In genomic region chr11:69040051-69040450, GRCh38 we compare ENCODE assay signal across 24 cellular contexts. TPM values are rescaled to one million over a fixed set of nuclear protein-coding genes. Genes with fewer than 3 reads are reported as not detected.
"Had no signal": no experiment of that assay in that cellular context is flagged by ENCODE, and none has a peak within 500 bp of the region (broad histone marks: within the 10 kb centered on the region; RNA-seq: fewer than 3 reads in every experiment).

No MANE protein-coding gene starts in this region.

- ATAC-seq: lower lobe of right lung had no signal

- H3K27ac Mint-ChIP-seq: activated naive CD4-positive, alpha-beta T cell treated with anti-CD3 and anti-CD28 coated beads, Interleukin-2, amount 50 U/mL, for 24 hours; endodermal cell; nephron progenitor cell; T-helper 2 cell treated with Interferon-gamma antibody and Interleukin-4, amounts not matched to agents 5 μg/mL and 100 μg/mL, for 36 hours; type B pancreatic cell had no signal

- FAIRE-seq: islet of Langerhans, TTC549 had no signal

- DNase-seq: activated CD4-positive, alpha-beta T cell treated with anti-CD3 and anti-CD28 coated beads, Interleukin-2, amount 50 U/mL, for 4 hours; activated gamma-delta T cell; endodermal cell; foreskin melanocyte; glutamatergic neuron; hippocampal formation; lower lobe of right lung; midbrain; nephron progenitor cell; stomach had no signal

- H3K27me3 Mint-ChIP-seq: activated naive CD4-positive, alpha-beta T cell treated with anti-CD3 and anti-CD28 coated beads, Interleukin-2, amount 50 U/mL, for 24 hours had no signal

- H3K4me3 Mint-ChIP-seq: activated naive CD4-positive, alpha-beta T cell treated with anti-CD3 and anti-CD28 coated beads, Interleukin-2, amount 50 U/mL, for 24 hours; endodermal cell; nephron progenitor cell; T-helper 2 cell treated with Interferon-gamma antibody and Interleukin-4, amounts not matched to agents 5 μg/mL and 100 μg/mL, for 36 hours; type B pancreatic cell had no signal

- H3K4me3 ChIP-seq: lower lobe of right lung, prostate gland, right atrium auricular region, stomach had no signal

- H3K9me3 ChIP-seq: lower lobe of right lung, prostate gland, right atrium auricular region, stomach had no signal

- H3K4me1 Mint-ChIP-seq: activated naive CD4-positive, alpha-beta T cell treated with anti-CD3 and anti-CD28 coated beads, Interleukin-2, amount 50 U/mL, for 24 hours had no signal

- H3K9me3 Mint-ChIP-seq: activated naive CD4-positive, alpha-beta T cell treated with anti-CD3 and anti-CD28 coated beads, Interleukin-2, amount 50 U/mL, for 24 hours; endodermal cell; T-helper 2 cell treated with Interferon-gamma antibody and Interleukin-4, amounts not matched to agents 5 μg/mL and 100 μg/mL, for 36 hours; type B pancreatic cell had no signal

- H3K27ac ChIP-seq: epithelial cell of prostate, lower lobe of right lung, prostate gland, right atrium auricular region, stomach had no signal

- H3K36me3 Mint-ChIP-seq: activated naive CD4-positive, alpha-beta T cell treated with anti-CD3 and anti-CD28 coated beads, Interleukin-2, amount 50 U/mL, for 24 hours; type B pancreatic cell had no signal

- H3K4me1 ChIP-seq: prostate gland had no signal

- H3K36me3 ChIP-seq: lower lobe of right lung, prostate gland, right atrium auricular region, stomach had no signal

- H3K27me3 ChIP-seq: right atrium auricular region had no signal

RNA-seq across cellular contexts. Expression of gene MRGPRF, which starts 27.0 kb away (rescaled TPM):
- total RNA-seq: activated CD8-positive, alpha-beta memory T cell treated with anti-CD3 and anti-CD28 coated beads for 36 hours had no signal

RNA-seq across cellular contexts. Expression of gene MRGPRD, which starts 59.3 kb away (rescaled TPM):
- total RNA-seq: activated CD8-positive, alpha-beta memory T cell treated with anti-CD3 and anti-CD28 coated beads for 36 hours; cardiac septum; dermis microvascular lymphatic vessel endothelial cell; endodermal cell; lower lobe of right lung; omental fat pad; prostate gland; right atrium auricular region; skeletal muscle tissue; temporal lobe had no signal
- polyA plus RNA-seq: stomach had no signal
